20 cellular contexts compared by ENCODE assay signal in genomic region chr14:88209273-88209672, GRCh38.
DNase-seq lines count a peak whose midpoint lies in the region; ATAC-seq and TF ChIP-seq lines count a peak whose summit lies in the region.
"Had no signal": no experiment of that assay in that cellular context is flagged by ENCODE, and none has a peak within 500 bp of the region (broad histone marks: within the 10 kb centered on the region; RNA-seq: fewer than 3 reads in every experiment).

No MANE protein-coding gene starts in this region.

- TF ChIP-seq CTCF in activated B cell treated with CpG ODN at 0.5 μM for 24 hours (IDR thresholded peaks at IDR 0.05) = no peak
- no peak for TF ChIP-seq CTCF in thyroid gland (IDR thresholded peaks at IDR 0.05)
- TF ChIP-seq CTCF in coronary artery (IDR thresholded peaks at IDR 0.05) = no peak

- H3K27ac Mint-ChIP-seq in activated B cell treated with CpG ODN at 0.5 μM for 24 hours = peak overlapping the region; percentile 92
- H3K27ac Mint-ChIP-seq: activated CD4-positive, alpha-beta T cell treated with anti-CD3 and anti-CD28 coated beads for 36 hours had no signal

- intact Hi-C loops in activated B cell treated with CpG ODN at 0.5 μM for 24 hours (cut with micrococcal nuclease) (loop anchor here (1.0 to 5.0 kb wide), 8 partner anchors 12 to 353 kb away; partner anchors contain the start of genes GALC, KCNK10 and ZC3H14), thyroid gland (cut with DNase I) (no loop called here)

- CTCF ChIA-PET in activated B cell treated with CpG ODN at 0.5 μM for 24 hours (lab: Charles Lee) = interaction anchor here (1.2 to 1.9 kb wide), 3 partner anchors 14 to 23 kb away, joined by 3 to 5 read pairs (median 3); no protein-coding TSS in a partner anchor

- POLR2A ChIA-PET in activated B cell treated with CpG ODN at 0.5 μM for 24 hours (lab: Charles Lee) = interaction anchor here (0.6 to 1.5 kb wide), 3 partner anchors 20 to 217 kb away, joined by 3 to 5 read pairs (median 3); partner anchors contain the start of gene GALC

- H3K4me3 ChIP-seq in thyroid gland (replicated peaks in 1 of 3) = no peak overlapping the region
- no peak overlapping the region for H3K4me3 ChIP-seq in coronary artery
- H3K4me3 ChIP-seq: colonic mucosa, uterus had no signal

- TF ChIP-seq POLR2A in GM15510 (IDR thresholded peaks at IDR 0.05; ENCODE audit: borderline replicate concordance, extremely low read depth, insufficient read length) (peak; percentile 17), thyroid gland (IDR thresholded peaks at IDR 0.05) (no peak)

- H3K27me3 Mint-ChIP-seq in activated B cell treated with CpG ODN at 0.5 μM for 24 hours = peaks cover 5% of the 10 kb centered on the region

- H3K36me3 Mint-ChIP-seq in activated B cell treated with CpG ODN at 0.5 μM for 24 hours (ENCODE audit: low read depth) = no peaks in the 10 kb centered on the region

- H3K9me3 Mint-ChIP-seq in activated B cell treated with CpG ODN at 0.5 μM for 24 hours = no peaks in the 10 kb centered on the region

- no peak overlapping the region for H3K27ac ChIP-seq in thyroid gland
- H3K27ac ChIP-seq in coronary artery = no peak overlapping the region
- H3K27ac ChIP-seq: colonic mucosa, foreskin keratinocyte, uterus had no signal

- DNase-seq in activated B cell treated with CpG ODN at 0.5 μM for 24 hours (peak; percentile 43), thyroid gland (no peak), activated gamma-delta T cell (lab: John Stamatoyannopoulos, UW) (no peak), coronary artery (ENCODE audit: low spot score) (no peak), ureter (ENCODE audit: low spot score) (no peak)
- DNase-seq: activated CD4-positive, alpha-beta T cell treated with anti-CD3 and anti-CD28 coated beads for 36 hours; activated naive CD4-positive, alpha-beta T cell treated with Interleukin-2 at 50 U/mL for 16 hours; colonic mucosa; foreskin keratinocyte; NCI-H187; NCI-H446 treated with DMSO at 0.1 percent for 48 hours; occipital lobe; right cardiac atrium; SHP77 treated with DMSO at 0.1 percent for 48 hours; T-helper 9 cell; uterus had no signal

- H3K4me1 ChIP-seq in thyroid gland = no peaks in the 10 kb centered on the region
- H3K4me1 ChIP-seq: colonic mucosa, foreskin keratinocyte, uterus had no signal

- peak overlapping the region; percentile 79 for H3K4me3 Mint-ChIP-seq in activated B cell treated with CpG ODN at 0.5 μM for 24 hours
- H3K4me3 Mint-ChIP-seq: activated CD4-positive, alpha-beta T cell treated with anti-CD3 and anti-CD28 coated beads for 36 hours had no signal

- peaks cover 42% of the 10 kb centered on the region for H3K4me1 Mint-ChIP-seq in activated B cell treated with CpG ODN at 0.5 μM for 24 hours
- H3K4me1 Mint-ChIP-seq: activated CD4-positive, alpha-beta T cell treated with anti-CD3 and anti-CD28 coated beads for 36 hours had no signal

- WGBS in thyroid gland, 2 donors = 30 to 32% methylated on average over 17 of the region's 17 CpGs

- H3K27me3 ChIP-seq in thyroid gland = no peaks in the 10 kb centered on the region
- H3K27me3 ChIP-seq: colonic mucosa, foreskin keratinocyte, uterus had no signal

- H3K36me3 ChIP-seq in thyroid gland = no peaks in the 10 kb centered on the region
- H3K36me3 ChIP-seq: colonic mucosa, uterus had no signal

- ATAC-seq in GM21515 (IDR thresholded peaks at IDR 0.05; ENCODE audit: unreplicated experiment) (peak; percentile 64), HG03060 (IDR thresholded peaks at IDR 0.05; ENCODE audit: low read depth, unreplicated experiment) (peak; percentile 74), activated B cell treated with CpG ODN at 0.5 μM for 24 hours (ENCODE audit: low read depth) (peak; percentile 86)
- ATAC-seq: activated CD4-positive, alpha-beta T cell treated with anti-CD3 and anti-CD28 coated beads for 36 hours; foreskin keratinocyte; left lobe of liver; right cardiac atrium had no signal

- no peaks in the 10 kb centered on the region for H3K9me3 ChIP-seq in thyroid gland
- H3K9me3 ChIP-seq: colonic mucosa, uterus had no signal
